In genomic region chr3:153250450-153250849, GRCh38 we compare ENCODE assay signal across 22 cellular contexts.
DNase-seq lines count a peak whose midpoint lies in the region; ATAC-seq and TF ChIP-seq lines count a peak whose summit lies in the region.
"Had no signal": no experiment of that assay in that cellular context is flagged by ENCODE, and none has a peak within 500 bp of the region (broad histone marks: within the 10 kb centered on the region; RNA-seq: fewer than 3 reads in every experiment).

No MANE protein-coding gene starts in this region.

- no peaks in the 10 kb centered on the region for H3K27me3 Mint-ChIP-seq in CD8-positive, alpha-beta T cell (ENCODE audit: low read depth)
- no peaks in the 10 kb centered on the region for H3K27me3 Mint-ChIP-seq in activated B cell treated with CpG ODN at 0.5 μM for 24 hours
- H3K27me3 Mint-ChIP-seq: naive thymus-derived CD8-positive, alpha-beta T cell had no signal

- H3K4me1 Mint-ChIP-seq in CD8-positive, alpha-beta T cell (ENCODE audit: low read depth), result peaks cover 38% of the 10 kb centered on the region
- H3K4me1 Mint-ChIP-seq in activated B cell treated with CpG ODN at 0.5 μM for 24 hours, result peaks cover 11% of the 10 kb centered on the region

- intact Hi-C loops in CD8-positive, alpha-beta T cell (cut with DNase I, micrococcal nuclease), result loop anchor here in 1 of 2 experiments (5.0 kb wide), 1 partner anchor 37 kb away; no protein-coding TSS in a partner anchor
- intact Hi-C loops in activated B cell treated with CpG ODN at 0.5 μM for 24 hours (cut with micrococcal nuclease) (no loop called here), psoas muscle (cut with DNase I) (no loop called here)

- peaks cover 11% of the 10 kb centered on the region for H3K4me1 ChIP-seq in CD8-positive, alpha-beta T cell (ENCODE audit: insufficient read depth, low read length)
- no peaks in the 10 kb centered on the region for H3K4me1 ChIP-seq in psoas muscle
- H3K4me1 ChIP-seq: HAP-1, parathyroid adenoma, right lobe of liver, uterus had no signal

- DNase-seq in AML-193 (lab: John Stamatoyannopoulos, UW) (peak; percentile 35 to 55), activated B cell treated with CpG ODN at 0.5 μM for 24 hours (no peak), pons (ENCODE audit: low spot score) (peak; percentile 37), GM19238 (ENCODE audit: insufficient read length, low spot score) (no peak), psoas muscle (no peak)
- DNase-seq in CD8-positive, alpha-beta T cell, result no peak
- DNase-seq: activated naive CD4-positive, alpha-beta T cell treated with anti-CD3 and anti-CD28 coated beads for 36 hours; activated T-cell treated with anti-CD3 and anti-CD28 coated beads, Interleukin-2, amount 50 U/mL, for 1 hour; cortex of kidney; DMS79 treated with DMSO at 0.1 percent for 48 hours; Karpas-422; kidney glomerular epithelial cell; naive thymus-derived CD8-positive, alpha-beta T cell; NCI-H510A treated with DMSO at 0.1 percent for 48 hours; right lobe of liver; stimulated activated CD8-positive, alpha-beta memory T cell treated with anti-CD3 and anti-CD28 coated beads, Interleukin-4, amount 100 ng/mL, for 48 hours; T1000; uterus had no signal

- no peak for TF ChIP-seq CTCF in CD8-positive, alpha-beta T cell (IDR thresholded peaks at IDR 0.05)
- TF ChIP-seq CTCF in activated B cell treated with CpG ODN at 0.5 μM for 24 hours (IDR thresholded peaks at IDR 0.05) (no peak), psoas muscle (IDR thresholded peaks at IDR 0.05) (no peak)

- H3K27ac ChIP-seq in CD8-positive, alpha-beta T cell (ENCODE audit: low read depth, low read length), result no peak overlapping the region
- H3K27ac ChIP-seq in psoas muscle, result no peak overlapping the region
- H3K27ac ChIP-seq: parathyroid adenoma, RWPE1, uterus had no signal

- POLR2A ChIA-PET in CD8-positive, alpha-beta T cell (lab: Charles Lee), result interaction anchor here (0.7 kb wide), 1 partner anchor 757 kb away, joined by 3 read pairs; no protein-coding TSS in a partner anchor
- POLR2A ChIA-PET in activated B cell treated with CpG ODN at 0.5 μM for 24 hours (lab: Charles Lee), result no interaction called here

- no peak for ATAC-seq in CD8-positive, alpha-beta T cell
- ATAC-seq in activated B cell treated with CpG ODN at 0.5 μM for 24 hours (ENCODE audit: low read depth) (no peak), HG03378 (IDR thresholded peaks at IDR 0.05; ENCODE audit: unreplicated experiment) (no peak), psoas muscle (no peak)
- ATAC-seq: naive thymus-derived CD8-positive, alpha-beta T cell had no signal

- H3K36me3 ChIP-seq in CD8-positive, alpha-beta T cell (ENCODE audit: insufficient read depth, low read length), result no peaks in the 10 kb centered on the region
- H3K36me3 ChIP-seq in psoas muscle (ENCODE audit: insufficient read depth in 1 of 2, low read depth in 1 of 2), result no peaks in the 10 kb centered on the region
- H3K36me3 ChIP-seq: HAP-1, right lobe of liver, uterus had no signal

- H3K27ac Mint-ChIP-seq in CD8-positive, alpha-beta T cell, result peak overlapping the region; percentile 15
- H3K27ac Mint-ChIP-seq in activated B cell treated with CpG ODN at 0.5 μM for 24 hours, result peak overlapping the region; percentile 26
- H3K27ac Mint-ChIP-seq: activated naive CD4-positive, alpha-beta T cell treated with anti-CD3 and anti-CD28 coated beads for 36 hours had no signal

- WGBS in psoas muscle, 3 donors, result 63 to 70% (median 68%) methylated on average over 2 of the region's 2 CpGs

- CTCF ChIA-PET in CD8-positive, alpha-beta T cell (lab: Charles Lee), result no interaction called here
- CTCF ChIA-PET in activated B cell treated with CpG ODN at 0.5 μM for 24 hours (lab: Charles Lee), result no interaction called here

- no peak overlapping the region for H3K4me3 ChIP-seq in CD8-positive, alpha-beta T cell (ENCODE audit: low read depth, low read length)
- H3K4me3 ChIP-seq in psoas muscle, result no peak overlapping the region
- H3K4me3 ChIP-seq: HAP-1, right lobe of liver, uterus had no signal

- no peak overlapping the region for H3K4me3 Mint-ChIP-seq in CD8-positive, alpha-beta T cell
- H3K4me3 Mint-ChIP-seq in activated B cell treated with CpG ODN at 0.5 μM for 24 hours, result no peak overlapping the region
- H3K4me3 Mint-ChIP-seq: activated naive CD4-positive, alpha-beta T cell treated with anti-CD3 and anti-CD28 coated beads for 36 hours; naive thymus-derived CD8-positive, alpha-beta T cell had no signal

- no peaks in the 10 kb centered on the region for H3K36me3 Mint-ChIP-seq in CD8-positive, alpha-beta T cell
- no peaks in the 10 kb centered on the region for H3K36me3 Mint-ChIP-seq in activated B cell treated with CpG ODN at 0.5 μM for 24 hours (ENCODE audit: low read depth)
- H3K36me3 Mint-ChIP-seq: naive thymus-derived CD8-positive, alpha-beta T cell had no signal

- H3K27me3 ChIP-seq in CD8-positive, alpha-beta T cell (ENCODE audit: insufficient read depth, low read length), result no peaks in the 10 kb centered on the region
- peaks cover 0 to 4% (median 0%) of the 10 kb centered on the region in 3 donors for H3K27me3 ChIP-seq in psoas muscle (ENCODE audit: insufficient read depth in 3 of 3, low read length in 2 of 3)
- H3K27me3 ChIP-seq: right lobe of liver, uterus had no signal

- no peaks in the 10 kb centered on the region for H3K9me3 ChIP-seq in CD8-positive, alpha-beta T cell (ENCODE audit: low read length)
- no peaks in the 10 kb centered on the region for H3K9me3 ChIP-seq in psoas muscle
- H3K9me3 ChIP-seq: HAP-1, right lobe of liver, uterus had no signal

- no peaks in the 10 kb centered on the region for H3K9me3 Mint-ChIP-seq in CD8-positive, alpha-beta T cell
- no peaks in the 10 kb centered on the region for H3K9me3 Mint-ChIP-seq in activated B cell treated with CpG ODN at 0.5 μM for 24 hours
- H3K9me3 Mint-ChIP-seq: naive thymus-derived CD8-positive, alpha-beta T cell had no signal

Comparison
In these comparisons a context has a peak if more than half of its experiments do, and no peak if none do; other contexts are left out.
1. DNase-seq: peak in AML-193 (2 of 2) and pons (single experiment); none in CD8-positive, alpha-beta T cell (0 of 7), activated B cell treated with CpG ODN at 0.5 μM for 24 hours (single experiment), GM19238 (single experiment) and psoas muscle (0 of 2).